Comparison of ENCODE assay signal across 24 cellular contexts in the genomic region with DNA sequence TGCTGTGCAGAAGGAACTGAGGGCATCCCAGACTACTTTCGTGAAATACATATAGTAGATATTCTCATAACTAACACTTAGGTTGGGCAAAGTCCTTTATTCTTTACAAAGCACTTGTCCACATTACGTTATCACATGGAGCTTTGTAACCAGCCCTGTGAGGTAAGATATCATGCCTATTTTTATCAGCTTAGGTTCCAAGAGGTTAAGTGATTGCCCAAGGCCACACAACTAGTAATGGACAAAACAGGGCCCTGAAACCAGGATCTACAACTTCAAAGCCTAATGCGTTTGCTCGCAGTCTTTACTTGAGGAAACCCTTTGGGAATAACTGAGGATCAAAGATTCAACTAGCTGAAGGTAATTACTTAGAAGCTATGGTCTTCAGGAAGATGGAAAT.
DNase-seq lines count a peak whose midpoint lies in the region; ATAC-seq, FAIRE-seq and TF ChIP-seq lines count a peak whose summit lies in the region.
"Had no signal": no experiment of that assay in that cellular context is flagged by ENCODE, and none has a peak within 500 bp of the region (broad histone marks: within the 10 kb centered on the region; RNA-seq: fewer than 3 reads in every experiment).

No MANE protein-coding gene starts in this region.

- H3K9me3 Mint-ChIP-seq in Caco-2 (ENCODE audit: unreplicated experiment): no peaks in the 10 kb centered on the region
- H3K9me3 Mint-ChIP-seq: CD4-positive, alpha-beta memory T cell; IgD-negative memory B cell had no signal

- TF ChIP-seq CTCF in Caco-2 (IDR thresholded peaks at IDR 0.05; ENCODE audit: insufficient read depth in 1 of 2, low read depth in 1 of 2, low read length in 1 of 2, severe bottlenecking in 1 of 2, unreplicated experiment in 1 of 2): no peak
- no peak for TF ChIP-seq CTCF in body of pancreas (IDR thresholded peaks at IDR 0.05)
- TF ChIP-seq CTCF in OCI-LY7 (conservative IDR thresholded peaks at IDR 0.05; ENCODE audit: low read length): no peak
- TF ChIP-seq CTCF in osteoblast (IDR thresholded peaks at IDR 0.05; ENCODE audit: extremely low read depth, low read depth, low read length): no peak

- H3K9me3 ChIP-seq in Caco-2 (no peaks in the 10 kb centered on the region), body of pancreas (no peaks in the 10 kb centered on the region), small intestine (ENCODE audit: control insufficient read depth, low read depth) (no peaks in the 10 kb centered on the region), OCI-LY7 (ENCODE audit: low read length) (no peaks in the 10 kb centered on the region), osteoblast (ENCODE audit: low read depth, low read length) (no peaks in the 10 kb centered on the region)

- H3K4me1 Mint-ChIP-seq in Caco-2 (ENCODE audit: low read depth, unreplicated experiment): peaks cover 29% of the 10 kb centered on the region

- no peaks in the 10 kb centered on the region for H3K9me2 ChIP-seq in OCI-LY7 (ENCODE audit: insufficient read depth, low read length)

- CTCF ChIA-PET in Caco-2 (lab: Charles Lee) (interaction anchor here (1.2 kb wide), 1 partner anchor 26 kb away, joined by 3 read pairs; no protein-coding TSS in a partner anchor), OCI-LY7 (lab: Charles Lee; ENCODE audit: unreplicated experiment) (no interaction called here)

- H4K20me1 ChIP-seq in OCI-LY7 (ENCODE audit: insufficient read depth, low read length): no peaks in the 10 kb centered on the region
- no peaks in the 10 kb centered on the region for H4K20me1 ChIP-seq in osteoblast (ENCODE audit: insufficient read depth, low read length)
- H4K20me1 ChIP-seq: BLaER1 had no signal

- peaks cover 36% of the 10 kb centered on the region for H3K36me3 Mint-ChIP-seq in Caco-2 (ENCODE audit: insufficient read depth, unreplicated experiment)
- H3K36me3 Mint-ChIP-seq: CD14-positive monocyte; CD4-positive, alpha-beta memory T cell; IgD-negative memory B cell had no signal

- H3K36me3 ChIP-seq in Caco-2 (ENCODE audit: control insufficient read depth, insufficient read depth, low read length): no peaks in the 10 kb centered on the region
- no peaks in the 10 kb centered on the region for H3K36me3 ChIP-seq in body of pancreas (replicated peaks in 1 of 2; ENCODE audit: insufficient read depth in 1 of 2, low read depth in 2 of 2)
- no peaks in the 10 kb centered on the region for H3K36me3 ChIP-seq in small intestine (ENCODE audit: control insufficient read depth in 2 of 2, insufficient read depth in 2 of 2, low read length in 2 of 2)
- no peaks in the 10 kb centered on the region for H3K36me3 ChIP-seq in OCI-LY7 (ENCODE audit: insufficient read depth, low read length)
- no peaks in the 10 kb centered on the region for H3K36me3 ChIP-seq in osteoblast (ENCODE audit: insufficient read depth, low read length)
- H3K36me3 ChIP-seq: BLaER1 had no signal

- no peak overlapping the region for H3K4me3 Mint-ChIP-seq in Caco-2 (ENCODE audit: unreplicated experiment)
- H3K4me3 Mint-ChIP-seq: CD14-positive monocyte, GM23338, HFFc6 had no signal

- no peaks in the 10 kb centered on the region for H3K27me3 Mint-ChIP-seq in Caco-2 (ENCODE audit: insufficient read depth, unreplicated experiment)
- H3K27me3 Mint-ChIP-seq: CD4-positive, alpha-beta memory T cell had no signal

- peak; percentile 96 for FAIRE-seq in small intestine (lab: Jason Lieb, UNC)
- FAIRE-seq: D721Med, G401.6, GM12891, H54 had no signal

- no peaks in the 10 kb centered on the region for H3K79me2 ChIP-seq in OCI-LY7 (ENCODE audit: insufficient read depth, low read depth, low read length)
- no peaks in the 10 kb centered on the region for H3K79me2 ChIP-seq in osteoblast (ENCODE audit: insufficient read depth, low read length)

- H3K27me3 ChIP-seq in Caco-2 (replicated peaks; ENCODE audit: control insufficient read depth, insufficient read depth, low read length) (no peaks in the 10 kb centered on the region), body of pancreas (no peaks in the 10 kb centered on the region), small intestine (ENCODE audit: control insufficient read depth in 2 of 2, insufficient read depth in 2 of 2, low read length in 2 of 2) (no peaks in the 10 kb centered on the region), osteoblast (ENCODE audit: insufficient read depth, low read length) (peaks cover 4% of the 10 kb centered on the region)

- WGBS in body of pancreas, 2 donors: 37 to 57% methylated on average over 4 of the region's 4 CpGs
- WGBS in small intestine, 3 donors: 23 to 66% (median 35%) methylated on average over 4 of the region's 4 CpGs

- no TSS peak for BruUV-seq in Caco-2 (replicated peaks; lab: Mats Ljungman, UMichigan)
- no TSS peak for BruUV-seq in OCI-LY7 (replicated peaks; lab: Mats Ljungman, UMichigan)

- ATAC-seq in body of pancreas: peak; percentile 59
- ATAC-seq: GM23338 had no signal

- TF ChIP-seq POLR2A in body of pancreas (IDR thresholded peaks at IDR 0.05): no peak

- H3K4me1 ChIP-seq in Caco-2 (peaks cover 34% of the 10 kb centered on the region), body of pancreas (peaks cover 7% of the 10 kb centered on the region), small intestine (ENCODE audit: control insufficient read depth in 2 of 2, insufficient read depth in 1 of 2, low read depth in 1 of 2, low read length in 1 of 2) (peaks cover 2 to 4% of the 10 kb centered on the region in 2 donors), OCI-LY7 (ENCODE audit: insufficient read depth, low read length, poor library complexity, severe bottlenecking) (no peaks in the 10 kb centered on the region), osteoblast (ENCODE audit: insufficient read depth, low read length) (peaks cover 3% of the 10 kb centered on the region)

- H3K4me3 ChIP-seq in Caco-2 (ENCODE audit: low read depth, low read length) (no peak overlapping the region), body of pancreas (no peak overlapping the region), small intestine (ENCODE audit: low read depth in 1 of 2, low read length in 2 of 2) (no peak overlapping the region), OCI-LY7 (ENCODE audit: low read depth, low read length, poor library complexity, severe bottlenecking) (no peak overlapping the region), osteoblast (ENCODE audit: insufficient read depth, low read length) (no peak overlapping the region)
- H3K4me3 ChIP-seq: BLaER1, GM23338 had no signal

- POLR2A ChIA-PET in Caco-2 (lab: Charles Lee): no interaction called here
- POLR2A ChIA-PET in OCI-LY7 (lab: Charles Lee): no interaction called here

- intact Hi-C loops in Caco-2 (cut with micrococcal nuclease; ENCODE audit: unreplicated experiment): no loop called here
- intact Hi-C loops in body of pancreas (cut with DNase I): no loop called here
- intact Hi-C loops in OCI-LY7 (cut with micrococcal nuclease; ENCODE audit: unreplicated experiment): no loop called here

- DNase-seq in DMS53 (lab: John Stamatoyannopoulos, UW) (peak; percentile 23), DMS53 treated with DMSO at 0.1 percent for 48 hours (lab: John Stamatoyannopoulos, UW; ENCODE audit: unreplicated experiment) (no peak), Caco-2 (peak; percentile 62 to 71), body of pancreas (peak in 1 of 4 donors; percentile 3), small intestine (peak; percentile 89), DMS 273 (lab: John Stamatoyannopoulos, UW; ENCODE audit: unreplicated experiment) (no peak), OCI-LY7 (ENCODE audit: low spot score) (no peak), osteoblast (ENCODE audit: insufficient read length, low spot score, missing footprints) (no peak)
- DNase-seq: CD4-positive, alpha-beta memory T cell; DMS153; DND-41; HCEC 1CT; HFFc6; KBM-7 had no signal

- H3K27ac Mint-ChIP-seq in Caco-2 (ENCODE audit: unreplicated experiment): peak overlapping the region; percentile 36
- H3K27ac Mint-ChIP-seq: GM23338, HFFc6, IgD-negative memory B cell had no signal

- H3K4me2 ChIP-seq in OCI-LY7 (ENCODE audit: low read length): no peak overlapping the region
- no peak overlapping the region for H3K4me2 ChIP-seq in osteoblast (ENCODE audit: insufficient read depth, low read length)
- H3K4me2 ChIP-seq: BLaER1, GM23338 had no signal

- H2AFZ ChIP-seq in OCI-LY7 (ENCODE audit: low read length): no peak overlapping the region
- no peak overlapping the region for H2AFZ ChIP-seq in osteoblast (ENCODE audit: low read length)
- H2AFZ ChIP-seq: GM23338 had no signal

- no peak overlapping the region for H3K27ac ChIP-seq in body of pancreas
- peak overlapping the region in 1 of 2 donors; percentile 25 for H3K27ac ChIP-seq in small intestine (ENCODE audit: low read depth in 1 of 2, low read length in 1 of 2)
- no peak overlapping the region for H3K27ac ChIP-seq in OCI-LY7 (ENCODE audit: low read depth, low read length, poor library complexity, severe bottlenecking)
- H3K27ac ChIP-seq in osteoblast (ENCODE audit: low read depth, low read length): no peak overlapping the region
- H3K27ac ChIP-seq: 22Rv1, BLaER1, HL-60 had no signal

Comparison
In these comparisons a context has a peak if more than half of its experiments do, and no peak if none do; other contexts are left out.
1. DNase-seq: peak in DMS53 (single experiment), Caco-2 (2 of 2) and small intestine (single experiment); none in DMS53 treated with DMSO at 0.1 percent for 48 hours (single experiment), DMS 273 (single experiment), OCI-LY7 (single experiment) and osteoblast (single experiment).